In the genomic region with DNA sequence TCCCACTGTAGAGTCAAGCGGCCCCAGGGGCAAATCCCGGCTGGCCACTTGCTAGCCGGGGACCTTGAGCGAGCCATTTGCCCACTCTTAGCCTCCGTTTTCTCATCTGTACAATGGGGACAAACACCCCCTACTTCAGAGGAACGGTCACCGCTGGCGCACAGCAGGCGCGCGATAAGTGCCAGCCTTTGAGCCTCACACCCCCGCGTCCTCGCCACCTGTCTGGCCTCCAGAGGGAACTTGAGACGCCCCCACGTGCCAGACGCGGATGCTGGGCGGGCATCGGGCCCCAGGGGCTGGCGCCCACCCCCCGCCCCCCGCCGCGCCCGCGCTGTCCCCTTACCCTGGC, we compare ENCODE assay signal across 7 cellular contexts.
DNase-seq lines count a peak whose midpoint lies in the region; ATAC-seq, FAIRE-seq and TF ChIP-seq lines count a peak whose summit lies in the region.

No MANE protein-coding gene starts in this region.

- H3K9ac ChIP-seq in H1 (replicated peaks in 1 of 4; ENCODE audit: extremely low read depth in 1 of 4, low read depth in 3 of 4, low read length in 3 of 4): no peak overlapping the region

- H2BK20ac ChIP-seq in H1 (ENCODE audit: low read length): no peak overlapping the region

- ATAC-seq in GM23338 (no peak), gastrocnemius medialis (no peak), GM18519 (IDR thresholded peaks at IDR 0.05; ENCODE audit: low FRiP score, unreplicated experiment) (no peak)

- peaks cover 3% of the 10 kb centered on the region; the same call in 1 of the 2 replicates for H3K79me1 ChIP-seq in H1 (ENCODE audit: low read depth, low read length)

- no peaks in the 10 kb centered on the region for H3K36me3 Mint-ChIP-seq in GM23338 (ENCODE audit: low read depth)

- H4K91ac ChIP-seq in H1 (replicated peaks; ENCODE audit: insufficient read length, low read length): no peak overlapping the region

- TSS peak; percentile 36 for BruUV-seq in PC-9 (replicated peaks; lab: Mats Ljungman, UMichigan)

- no peaks in the 10 kb centered on the region for H3K36me3 ChIP-seq in GM23338 (ENCODE audit: insufficient read depth)
- no peaks in the 10 kb centered on the region for H3K36me3 ChIP-seq in PC-9 (ENCODE audit: low read depth)
- H3K36me3 ChIP-seq in H1 (ENCODE audit: control insufficient read depth in 2 of 4, insufficient read depth in 4 of 4, low read length in 3 of 4): no peaks in the 10 kb centered on the region
- H3K36me3 ChIP-seq in gastrocnemius medialis: no peaks in the 10 kb centered on the region

- H3K4me1 ChIP-seq in GM23338 (ENCODE audit: insufficient read depth) (peaks cover 26% of the 10 kb centered on the region), PC-9 (replicated peaks; ENCODE audit: insufficient read depth) (no peaks in the 10 kb centered on the region), H1 (replicated peaks in 1 of 4; ENCODE audit: control insufficient read depth in 3 of 4, insufficient read depth in 4 of 4, low read length in 3 of 4) (peaks cover 0 to 29% (median 17%) of the 10 kb centered on the region in 4 experiments; a peak in 6 of 7 replicates), gastrocnemius medialis (peaks cover 0 to 3% of the 10 kb centered on the region in 2 donors)

- no peak overlapping the region for H2BK15ac ChIP-seq in H1 (ENCODE audit: low read length)

- H2BK5ac ChIP-seq in H1 (ENCODE audit: low read depth, low read length): no peak overlapping the region

- DNase-seq in GM23338 (ENCODE audit: low spot score) (peak; percentile 48), PC-9 (no peak), H1 (ENCODE audit: low read depth in 1 of 2, low spot score in 2 of 2) (no peak), gastrocnemius medialis (no peak), OCI-M1 (lab: John Stamatoyannopoulos, UW) (no peak), Kasumi-1 (lab: John Stamatoyannopoulos, UW) (no peak)

- intact Hi-C loops in PC-9 (cut with micrococcal nuclease; ENCODE audit: unreplicated experiment): no loop called here
- intact Hi-C loops in gastrocnemius medialis (cut with DNase I; ENCODE audit: low total_unique reads): no loop called here

- H2BK12ac ChIP-seq in H1 (ENCODE audit: low read depth, low read length): 0 out of 2 replicates have a peak overlapping the region, but pooled peaks have one; percentile 17

- peak overlapping the region; percentile 71 for H3K4me2 ChIP-seq in GM23338
- H3K4me2 ChIP-seq in PC-9: peak overlapping the region; percentile 51; the same call in 1 of the 2 replicates
- peak overlapping the region; percentile 38 to 63 for H3K4me2 ChIP-seq in H1 (ENCODE audit: insufficient read depth in 1 of 2, low read depth in 2 of 2, low read length in 2 of 2)

- in situ Hi-C loops in gastrocnemius medialis (cut with MboI; ENCODE audit: low sequenced_read_pairs in 4 of 4): no loop called here

- no peak overlapping the region for H3K27ac Mint-ChIP-seq in GM23338

- H4K20me1 ChIP-seq in GM23338 (replicated peaks; ENCODE audit: insufficient read depth): no peaks in the 10 kb centered on the region; the same call in 1 of the 2 replicates
- H4K20me1 ChIP-seq in PC-9 (ENCODE audit: insufficient read depth): no peaks in the 10 kb centered on the region
- peaks cover 1 to 2% of the 10 kb centered on the region in 2 experiments for H4K20me1 ChIP-seq in H1 (replicated peaks in 1 of 2; ENCODE audit: control insufficient read depth in 1 of 2, insufficient read depth in 2 of 2, low read length in 2 of 2)

- peaks cover 17% of the 10 kb centered on the region for H3K27me3 ChIP-seq in GM23338 (ENCODE audit: insufficient read depth)
- no peaks in the 10 kb centered on the region for H3K27me3 ChIP-seq in PC-9 (ENCODE audit: insufficient read depth, low read depth)
- H3K27me3 ChIP-seq in H1 (replicated peaks in 1 of 4; ENCODE audit: control insufficient read depth in 3 of 4, extremely low read depth in 1 of 4, insufficient read depth in 3 of 4, low read length in 3 of 4): peaks cover 0 to 29% (median 18%) of the 10 kb centered on the region in 4 experiments; a peak in 5 of 7 replicates
- peaks cover 15 to 27% (median 22%) of the 10 kb centered on the region in 3 donors for H3K27me3 ChIP-seq in gastrocnemius medialis

- H2AK5ac ChIP-seq in H1 (ENCODE audit: low read depth, low read length): no peak overlapping the region

- FAIRE-seq in H1 (lab: Jason Lieb, UNC): no peak

- TF ChIP-seq EP300 in H1 (IDR thresholded peaks at IDR 0.05; ENCODE audit: borderline replicate concordance in 1 of 2, low read depth in 2 of 2, low read length in 2 of 2): no peak

- H3K79me2 ChIP-seq in GM23338 (replicated peaks; ENCODE audit: insufficient read depth) (peaks cover 3% of the 10 kb centered on the region), PC-9 (ENCODE audit: low read depth) (no peaks in the 10 kb centered on the region), H1 (ENCODE audit: control insufficient read depth in 1 of 2, insufficient read depth in 2 of 2, low read length in 2 of 2) (peaks cover 0 to 9% of the 10 kb centered on the region in 2 experiments; a peak in 1 of 4 replicates)

- H3K4me1 Mint-ChIP-seq in GM23338: peaks cover 29% of the 10 kb centered on the region

- no peak for TF ChIP-seq RAD21 in H1 (IDR thresholded peaks at IDR 0.05 in 1 of 2, conservative IDR thresholded peaks at IDR 0.05 in 1 of 2; ENCODE audit: low read depth in 2 of 2, low read length in 2 of 2)

- TF ChIP-seq CTCF in GM23338 (conservative IDR thresholded peaks at IDR 0.05; ENCODE audit: low read depth in 2 of 2) (no peak), PC-9 (conservative IDR thresholded peaks at IDR 0.05) (no peak), H1 (IDR thresholded peaks at IDR 0.05; ENCODE audit: control extremely low read depth in 1 of 3, insufficient read depth in 1 of 3, low read depth in 1 of 3, low read length in 3 of 3) (no peak), gastrocnemius medialis (IDR thresholded peaks at IDR 0.05 in 4 of 5, conservative IDR thresholded peaks at IDR 0.05 in 1 of 5) (no peak)

- no peaks in the 10 kb centered on the region for H3K9me2 ChIP-seq in GM23338 (ENCODE audit: insufficient read depth)
- no peaks in the 10 kb centered on the region for H3K9me2 ChIP-seq in PC-9 (ENCODE audit: insufficient read depth)

- H3K27me3 Mint-ChIP-seq in GM23338 (ENCODE audit: insufficient read depth, low read depth, poor library complexity): peaks cover 37% of the 10 kb centered on the region

- no peak overlapping the region for H2BK120ac ChIP-seq in H1 (replicated peaks; ENCODE audit: low read depth, low read length)

- H3K23ac ChIP-seq in H1 (ENCODE audit: insufficient read length): no peak overlapping the region

- CTCF ChIA-PET in PC-9 (lab: Charles Lee): no interaction called here
- CTCF ChIA-PET in H1 (lab: Charles Lee; ENCODE audit: partially characterized antibody): interaction anchor here (0.6 to 3.3 kb wide), 3 partner anchors 57 to 112 kb away, joined by 3 to 20 read pairs (median 3); no protein-coding TSS in a partner anchor

- no peak overlapping the region for H2AFZ ChIP-seq in GM23338
- H2AFZ ChIP-seq in PC-9: no peak overlapping the region
- no peak overlapping the region for H2AFZ ChIP-seq in H1 (ENCODE audit: low read length)

- H3F3A ChIP-seq in GM23338 (replicated peaks; ENCODE audit: low read depth) (peaks cover 7% of the 10 kb centered on the region; the same call in 1 of the 2 replicates), PC-9 (ENCODE audit: insufficient read depth, low read depth) (peaks cover 6% of the 10 kb centered on the region; the same call in 1 of the 2 replicates)

- H3K56ac ChIP-seq in H1 (replicated peaks; ENCODE audit: insufficient read length, low read depth, low read length): no peak overlapping the region

- peak overlapping the region; percentile 68 for H3K4me3 Mint-ChIP-seq in GM23338

- TF ChIP-seq POLR2A in H1 (IDR thresholded peaks at IDR 0.05; ENCODE audit: control extremely low read depth in 1 of 2, low read depth in 2 of 2, low read length in 2 of 2) (no peak), gastrocnemius medialis (IDR thresholded peaks at IDR 0.05) (no peak)

- no peak overlapping the region for H3K4ac ChIP-seq in H1 (replicated peaks; ENCODE audit: insufficient read length, low read depth, low read length)

- H3K14ac ChIP-seq in H1 (ENCODE audit: insufficient read length): no peak overlapping the region

- no peak overlapping the region for H3K27ac ChIP-seq in GM23338 (ENCODE audit: low read depth)
- no peak overlapping the region for H3K27ac ChIP-seq in PC-9
- no peak overlapping the region for H3K27ac ChIP-seq in H1 (ENCODE audit: low read depth, low read length)
- no peak overlapping the region for H3K27ac ChIP-seq in gastrocnemius medialis

- H3K23me2 ChIP-seq in H1 (ENCODE audit: low read depth, low read length): peaks cover 5% of the 10 kb centered on the region; the same call in 1 of the 2 replicates

- H3K18ac ChIP-seq in H1 (ENCODE audit: extremely low read depth, low read length): no peak overlapping the region; the same call in 1 of the 2 replicates

- 47% methylated on average over 11 of the region's 27 CpGs; no CpG with 5 or more reads in 1 of the 2 experiments for WGBS in H1 (ENCODE audit: extremely low coverage in 1 of 2, insufficient coverage in 1 of 2, insufficient read length in 1 of 2, insufficient replicate concordance in 2 of 2, low coverage in 1 of 2, low lambda C conversion rate in 2 of 2, missing lambda C conversion rate in 1 of 2), 2 experiments

- no peaks in the 10 kb centered on the region; the same call in 2 of the 3 replicates for H3K9me3 Mint-ChIP-seq in GM23338

- POLR2A ChIA-PET in PC-9 (lab: Charles Lee; ENCODE audit: unreplicated experiment): no interaction called here
- POLR2A ChIA-PET in H1 (lab: Charles Lee; ENCODE audit: partially characterized antibody): interaction anchor here (0.8 to 1.9 kb wide), 3 partner anchors 25 to 89 kb away, joined by 3 to 7 read pairs (median 4); a partner anchor contains a TSS

- H3K4me3 ChIP-seq in GM23338: peak overlapping the region; percentile 49
- peak overlapping the region; percentile 41; the same call in 1 of the 2 replicates for H3K4me3 ChIP-seq in PC-9
- H3K4me3 ChIP-seq in H1 (ENCODE audit: extremely low read depth in 1 of 4, insufficient read depth in 2 of 4, low read depth in 3 of 4, low read length in 4 of 4): peak overlapping the region; percentile 35 to 49 (median 44); a peak in 7 of 8 replicates
- H3K4me3 ChIP-seq in gastrocnemius medialis: peak overlapping the region in 3 of 4 donors; percentile 12 to 42 (median 17)

- H3K9me3 ChIP-seq in PC-9 (ENCODE audit: insufficient read depth, low read depth) (no peaks in the 10 kb centered on the region), H1 (ENCODE audit: insufficient read depth in 2 of 2, low read depth in 1 of 2, low read length in 1 of 2) (no peaks in the 10 kb centered on the region), gastrocnemius medialis (no peaks in the 10 kb centered on the region)

- no peak overlapping the region for H4K5ac ChIP-seq in H1 (ENCODE audit: insufficient read length, low read depth, low read length)

- H4K8ac ChIP-seq in H1 (ENCODE audit: extremely low read depth, insufficient read depth, low read length): no peak overlapping the region; the same call in 1 of the 2 replicates

TF ChIP-seq in GM23338, 12 proteins besides CTCF, POLR2A, EP300 and RAD21 (continues in another document):
- TF ChIP-seq ZNF331 (CRISPR knock-in tag; IDR thresholded peaks at IDR 0.05; ENCODE audit: low read depth) (no peak), ZNF114 (CRISPR knock-in tag; IDR thresholded peaks at IDR 0.05) (no peak)

TF ChIP-seq in H1, 55 proteins besides CTCF, POLR2A, EP300 and RAD21 (continues in another document):
- TF ChIP-seq SIX5 (IDR thresholded peaks at IDR 0.05; ENCODE audit: low read depth, low read length) (no peak), KDM1A (IDR thresholded peaks at IDR 0.05; ENCODE audit: borderline replicate concordance, low read length) (peak; percentile 99)
